1 cellular context compared by ENCODE assay signal in the genomic region with DNA sequence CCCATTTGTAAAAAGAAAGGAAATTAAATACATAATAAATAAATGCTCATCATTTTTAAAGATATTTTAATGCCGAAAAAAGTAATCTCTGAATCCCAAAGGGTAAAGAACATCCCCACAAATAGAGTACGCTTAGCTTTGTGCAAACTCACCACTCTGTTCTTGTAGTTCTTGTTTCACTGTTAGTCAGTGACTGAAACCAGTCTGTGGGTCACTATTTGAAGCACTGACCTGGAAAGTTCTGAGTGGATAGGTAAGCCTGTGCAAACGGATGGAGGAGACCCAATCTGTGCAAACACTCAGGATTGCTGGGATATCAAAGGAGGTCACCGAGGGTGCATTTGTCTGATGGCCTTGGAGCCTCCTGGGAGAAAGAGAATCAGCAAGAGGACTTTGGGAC.
TF ChIP-seq lines count a peak whose summit lies in the region.

No MANE protein-coding gene starts in this region.

TF ChIP-seq in GM12878, 131 proteins besides CTCF, POLR2A, EP300 and RAD21 (continued from another document):
- TF ChIP-seq, protein P1, sequence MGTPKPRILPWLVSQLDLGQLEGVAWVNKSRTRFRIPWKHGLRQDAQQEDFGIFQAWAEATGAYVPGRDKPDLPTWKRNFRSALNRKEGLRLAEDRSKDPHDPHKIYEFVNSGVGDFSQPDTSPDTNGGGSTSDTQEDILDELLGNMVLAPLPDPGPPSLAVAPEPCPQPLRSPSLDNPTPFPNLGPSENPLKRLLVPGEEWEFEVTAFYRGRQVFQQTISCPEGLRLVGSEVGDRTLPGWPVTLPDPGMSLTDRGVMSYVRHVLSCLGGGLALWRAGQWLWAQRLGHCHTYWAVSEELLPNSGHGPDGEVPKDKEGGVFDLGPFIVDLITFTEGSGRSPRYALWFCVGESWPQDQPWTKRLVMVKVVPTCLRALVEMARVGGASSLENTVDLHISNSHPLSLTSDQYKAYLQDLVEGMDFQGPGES (IDR thresholded peaks at IDR 0.05) = no peak
